ENCODE assay signal across 17 cellular contexts in the genomic region with DNA sequence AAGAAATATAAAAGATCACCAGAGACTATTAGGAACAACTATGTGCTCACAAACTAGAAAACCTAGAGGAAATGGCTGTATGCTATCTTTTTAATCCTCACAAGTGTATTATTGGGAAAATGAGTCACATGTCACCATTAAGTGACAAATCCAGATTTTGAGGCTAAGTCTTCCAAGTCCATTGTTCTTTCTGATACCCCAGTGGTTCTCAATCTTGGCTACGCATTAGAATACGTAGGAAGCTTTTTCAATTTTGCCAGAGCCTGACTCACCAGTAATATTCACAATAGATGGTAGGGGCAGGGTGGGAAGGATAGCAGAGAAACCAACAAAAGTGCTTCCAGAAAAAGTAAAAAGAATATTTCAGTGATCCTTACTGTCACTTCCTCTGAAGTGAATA.
DNase-seq lines count a peak whose midpoint lies in the region; FAIRE-seq and TF ChIP-seq lines count a peak whose summit lies in the region.
"Had no signal": no experiment of that assay in that cellular context is flagged by ENCODE, and none has a peak within 500 bp of the region (broad histone marks: within the 10 kb centered on the region; RNA-seq: fewer than 3 reads in every experiment).

No MANE protein-coding gene starts in this region.

- no peak overlapping the region for H3K4me2 ChIP-seq in endothelial cell of umbilical vein (ENCODE audit: insufficient read depth, low read length)
- H3K4me2 ChIP-seq: A549 had no signal

- dilution Hi-C loops in endothelial cell of umbilical vein (cut with MboI; ENCODE audit: extremely low pct_ligation_motif_present, low sequenced_read_pairs): no loop called here

- no peaks in the 10 kb centered on the region for H3K9me3 ChIP-seq in endothelial cell of umbilical vein (replicated peaks; ENCODE audit: control insufficient read depth, insufficient read depth, low read length)

- H3K79me2 ChIP-seq in endothelial cell of umbilical vein (ENCODE audit: control insufficient read depth, insufficient read depth, low read length): peaks cover 5% of the 10 kb centered on the region

- no peak overlapping the region for H3K27ac ChIP-seq in endothelial cell of umbilical vein (ENCODE audit: insufficient read depth, low read depth, low read length)
- no peak overlapping the region for H3K27ac ChIP-seq in substantia nigra (ENCODE audit: low read depth, low read length, poor library complexity, severe bottlenecking)
- H3K27ac ChIP-seq: A549 had no signal

- no TSS peak for BruUV-seq in endothelial cell of umbilical vein (replicated peaks; lab: Mats Ljungman, UMichigan)

- no peak for TF ChIP-seq POLR2A in endothelial cell of umbilical vein (IDR thresholded peaks at IDR 0.05; ENCODE audit: low read depth, low read length)

- no peak for TF ChIP-seq CTCF in endothelial cell of umbilical vein (IDR thresholded peaks at IDR 0.05; ENCODE audit: extremely low read depth in 1 of 2, insufficient read depth in 1 of 2, low read depth in 1 of 2, low read length in 2 of 2)

- H3K4me3 ChIP-seq in endothelial cell of umbilical vein (replicated peaks in 1 of 3; ENCODE audit: insufficient read depth in 1 of 3, low read depth in 1 of 3, low read length in 3 of 3): no peak overlapping the region
- H3K4me3 ChIP-seq: A549, HAP-1 had no signal

- no peaks in the 10 kb centered on the region for H3K9me1 ChIP-seq in endothelial cell of umbilical vein (replicated peaks; ENCODE audit: control insufficient read depth, extremely low read depth, insufficient read depth, low read length)

- CTCF ChIA-PET in endothelial cell of umbilical vein (lab: Charles Lee): interaction anchor here (0.8 to 1.1 kb wide), 3 partner anchors 9 to 257 kb away, joined by 3 read pairs; no protein-coding TSS in a partner anchor

- no peaks in the 10 kb centered on the region for H3K36me3 ChIP-seq in endothelial cell of umbilical vein (ENCODE audit: control insufficient read depth in 2 of 2, extremely low read depth in 1 of 2, insufficient read depth in 2 of 2, low read length in 2 of 2)
- H3K36me3 ChIP-seq: HAP-1 had no signal

- no peaks in the 10 kb centered on the region for H3K27me3 ChIP-seq in endothelial cell of umbilical vein (ENCODE audit: control insufficient read depth in 2 of 2, insufficient read depth in 2 of 2, low read length in 2 of 2)

- no peaks in the 10 kb centered on the region for H3K4me1 ChIP-seq in endothelial cell of umbilical vein (ENCODE audit: control insufficient read depth, extremely low read depth, insufficient read depth, low read length)
- H3K4me1 ChIP-seq: HAP-1 had no signal

- POLR2A ChIA-PET in endothelial cell of umbilical vein (lab: Charles Lee): no interaction called here

- DNase-seq in astrocyte of the hippocampus (ENCODE audit: low read depth, low spot score) (peak; percentile 59), endothelial cell of umbilical vein (ENCODE audit: low read depth, low spot score) (peak; percentile 59), lung microvascular endothelial cell (ENCODE audit: low read depth in 2 of 2) (peak; percentile 20 to 62), substantia nigra (lab: John Stamatoyannopoulos, UW) (no peak)
- no peak for DNase-seq in activated CD4-positive, alpha-beta T cell treated with anti-CD3 and anti-CD28 coated beads for 1 hour
- no peak for DNase-seq in stimulated activated CD4-positive, alpha-beta T cell treated with anti-CD3 and anti-CD28 coated beads, Interleukin-4, amount 100 ng/mL, for 24 hours
- DNase-seq: CD8-positive, alpha-beta T cell; COR-L47; DMS153; DMS79 treated with DMSO at 0.1 percent for 48 hours; EL; GOT3 had no signal

- H3K9ac ChIP-seq in endothelial cell of umbilical vein (replicated peaks; ENCODE audit: extremely low read depth, insufficient read depth, low read length): no peak overlapping the region

- peak; percentile 12 for FAIRE-seq in endothelial cell of umbilical vein (lab: Jason Lieb, UNC)
- FAIRE-seq: A549, D721Med, G401.6, GM12891 had no signal

- H2AFZ ChIP-seq in endothelial cell of umbilical vein (ENCODE audit: low read depth, low read length): no peak overlapping the region

- H4K20me1 ChIP-seq in endothelial cell of umbilical vein (replicated peaks; ENCODE audit: control insufficient read depth, extremely low read depth, insufficient read depth, low read length): no peaks in the 10 kb centered on the region

- intact Hi-C loops in endothelial cell of umbilical vein (cut with micrococcal nuclease): no loop called here

TF ChIP-seq in endothelial cell of umbilical vein, 7 proteins besides CTCF, POLR2A, EP300 and RAD21:
- TF ChIP-seq GATA2 (IDR thresholded peaks at IDR 0.05; ENCODE audit: insufficient read depth, insufficient read length, low read depth, low read length) (no peak), MYC (IDR thresholded peaks at IDR 0.05; ENCODE audit: low read depth, low read length) (no peak), EZH2 (IDR thresholded peaks at IDR 0.05; ENCODE audit: borderline replicate concordance, low read depth, low read length, severe bottlenecking) (no peak), POLR2AphosphoS5 (IDR thresholded peaks at IDR 0.05; ENCODE audit: insufficient read depth, low read depth, low read length) (no peak), JUN (IDR thresholded peaks at IDR 0.05; ENCODE audit: borderline replicate concordance, insufficient read depth, insufficient read length, low read depth) (peak; percentile 55), FOS (IDR thresholded peaks at IDR 0.05; ENCODE audit: borderline replicate concordance, insufficient read depth, low read length) (peak; percentile 6)
- TF ChIP-seq, protein P1, sequence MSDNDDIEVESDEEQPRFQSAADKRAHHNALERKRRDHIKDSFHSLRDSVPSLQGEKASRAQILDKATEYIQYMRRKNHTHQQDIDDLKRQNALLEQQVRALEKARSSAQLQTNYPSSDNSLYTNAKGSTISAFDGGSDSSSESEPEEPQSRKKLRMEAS (IDR thresholded peaks at IDR 0.05; ENCODE audit: insufficient read depth, insufficient read length): no peak

Comparison
In these comparisons a context has a peak if more than half of its experiments do, and no peak if none do; other contexts are left out.
1. DNase-seq: peak in astrocyte of the hippocampus (single experiment), endothelial cell of umbilical vein (single experiment) and lung microvascular endothelial cell (2 of 2); none in activated CD4-positive, alpha-beta T cell treated with anti-CD3 and anti-CD28 coated beads for 1 hour (single experiment), substantia nigra (0 of 49) and stimulated activated CD4-positive, alpha-beta T cell treated with anti-CD3 and anti-CD28 coated beads, Interleukin-4, amount 100 ng/mL, for 24 hours (single experiment).